16 cellular contexts compared by ENCODE assay signal in genomic region chr17:20981046-20981920, GRCh38.
"Had no signal": no experiment of that assay in that cellular context is flagged by ENCODE, and none has a peak within 500 bp of the region (broad histone marks: within the 10 kb centered on the region; RNA-seq: fewer than 3 reads in every experiment).

No MANE protein-coding gene starts in this region.

- H3K27me3 ChIP-seq: breast epithelium, left lung, spleen had no signal

- ATAC-seq: activated CD8-positive, alpha-beta T cell treated with anti-CD3 and anti-CD28 coated beads for 36 hours; activated naive CD8-positive, alpha-beta T cell treated with anti-CD3 and anti-CD28 coated beads, Interleukin-2, amount 50 U/mL, for 24 hours; activated T-helper 17 cell treated with anti-CD3 and anti-CD28 coated beads, Interleukin-2, amount 50 U/mL, for 72 hours; esophagus mucosa; left lung; naive thymus-derived CD4-positive, alpha-beta T cell; psoas muscle; stimulated activated naive CD8-positive, alpha-beta T cell treated with anti-CD3 and anti-CD28 coated beads, Interleukin-15, amount 100 ng/mL, for 72 hours had no signal

- H3K4me3 ChIP-seq: breast epithelium, left lung, psoas muscle, sigmoid colon, spleen had no signal

- H3K4me1 ChIP-seq: breast epithelium, left lung, psoas muscle, sigmoid colon had no signal

- DNase-seq: activated CD8-positive, alpha-beta T cell treated with anti-CD3 and anti-CD28 coated beads for 36 hours; activated naive CD4-positive, alpha-beta T cell treated with anti-CD3 and anti-CD28 coated beads for 36 hours; activated naive CD8-positive, alpha-beta T cell treated with anti-CD3 and anti-CD28 coated beads, Interleukin-2, amount 50 U/mL, for 24 hours; aorta; mammary epithelial cell; naive thymus-derived CD4-positive, alpha-beta T cell; occipital lobe; sigmoid colon; spleen; stimulated activated naive CD8-positive, alpha-beta T cell treated with anti-CD3 and anti-CD28 coated beads, Interleukin-15, amount 100 ng/mL, for 72 hours had no signal

- H3K9me3 ChIP-seq: breast epithelium, left lung, psoas muscle, sigmoid colon, spleen had no signal

- H3K27ac ChIP-seq: breast epithelium, left lung, psoas muscle, sigmoid colon, spleen, VCaP had no signal

- H3K36me3 ChIP-seq: breast epithelium, left lung, sigmoid colon, spleen had no signal
